Comparison of ENCODE assay signal across 18 cellular contexts in the genomic region with DNA sequence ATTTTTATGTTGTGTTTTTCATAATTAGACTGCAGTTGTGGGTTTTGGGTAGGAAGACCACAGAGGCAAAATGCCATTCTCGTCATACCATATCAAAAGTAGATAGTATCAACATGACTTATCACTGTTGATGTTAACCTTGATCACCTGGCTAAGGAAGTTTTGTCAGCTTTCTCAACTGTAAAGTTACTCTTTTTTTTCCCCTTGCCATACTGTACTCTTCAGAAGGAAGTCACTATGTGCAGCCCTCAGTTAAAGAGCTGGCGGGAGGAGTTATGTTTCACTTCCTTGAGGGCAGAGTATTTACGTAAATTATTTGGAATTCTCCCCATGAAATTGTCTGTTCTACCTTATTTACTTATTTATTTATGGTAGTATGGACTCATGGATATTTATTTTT.
DNase-seq lines count a peak whose midpoint lies in the region; ATAC-seq and TF ChIP-seq lines count a peak whose summit lies in the region.
"Had no signal": no experiment of that assay in that cellular context is flagged by ENCODE, and none has a peak within 500 bp of the region (broad histone marks: within the 10 kb centered on the region; RNA-seq: fewer than 3 reads in every experiment).

No MANE protein-coding gene starts in this region.

- H3K4me1 Mint-ChIP-seq in activated T-helper 1 cell treated with anti-CD3 and anti-CD28 coated beads, Interleukin-12 subunit alpha, Interleukin-12 subunit beta, Interleukin-2, Interleukin-4 antibody, amounts not matched to agents 30 ng/mL and 10 ng/mL and 1 ng/mL, durations not matched to agents 14 hours and 24 hours and 36 hours (ENCODE audit: low read depth): peaks cover 51% of the 10 kb centered on the region
- peaks cover 35 to 52% of the 10 kb centered on the region in 2 donors for H3K4me1 Mint-ChIP-seq in natural killer cell treated with Interleukin-12 subunit alpha and Interleukin-12 subunit beta and Interleukin-15 and Interleukin-18, amount 100 ng/mL, for 72 hours (ENCODE audit: low read depth in 2 of 2)

- H3K27ac Mint-ChIP-seq in activated T-helper 1 cell treated with anti-CD3 and anti-CD28 coated beads, Interleukin-12 subunit alpha, Interleukin-12 subunit beta, Interleukin-2, Interleukin-4 antibody, amounts not matched to agents 30 ng/mL and 10 ng/mL and 1 ng/mL, durations not matched to agents 14 hours and 24 hours and 36 hours: peak overlapping the region; percentile 75
- peak overlapping the region; percentile 43 to 70 for H3K27ac Mint-ChIP-seq in natural killer cell treated with Interleukin-12 subunit alpha and Interleukin-12 subunit beta and Interleukin-15 and Interleukin-18, amount 100 ng/mL, for 72 hours

- no peaks in the 10 kb centered on the region for H3K9me3 Mint-ChIP-seq in activated T-helper 1 cell treated with anti-CD3 and anti-CD28 coated beads, Interleukin-12 subunit alpha, Interleukin-12 subunit beta, Interleukin-2, Interleukin-4 antibody, amounts not matched to agents 30 ng/mL and 10 ng/mL and 1 ng/mL, durations not matched to agents 14 hours and 24 hours and 36 hours
- no peaks in the 10 kb centered on the region for H3K9me3 Mint-ChIP-seq in natural killer cell treated with Interleukin-12 subunit alpha and Interleukin-12 subunit beta and Interleukin-15 and Interleukin-18, amount 100 ng/mL, for 72 hours

- H3K4me3 ChIP-seq in GM12865 (ENCODE audit: low read depth, low read length): no peak overlapping the region
- H3K4me3 ChIP-seq: left lung, sigmoid colon, transverse colon had no signal

- intact Hi-C loops in activated T-helper 1 cell treated with anti-CD3 and anti-CD28 coated beads, Interleukin-12 subunit alpha, Interleukin-12 subunit beta, Interleukin-2, Interleukin-4 antibody, amounts not matched to agents 30 ng/mL and 10 ng/mL and 1 ng/mL, durations not matched to agents 14 hours and 24 hours and 36 hours (cut with micrococcal nuclease): loop anchor here (1.0 kb wide), 1 partner anchor 84 kb away; no protein-coding TSS in a partner anchor
- intact Hi-C loops in posterior vena cava (cut with DNase I): loop anchor here in 1 of 2 donors (5.0 kb wide), 1 partner anchor 1129 kb away; no protein-coding TSS in a partner anchor

- ATAC-seq in natural killer cell treated with Interleukin-12 subunit alpha and Interleukin-12 subunit beta and Interleukin-15 and Interleukin-18, amount 100 ng/mL, for 72 hours: no peak
- ATAC-seq: left lung had no signal

- TF ChIP-seq CTCF in GM12865 (IDR thresholded peaks at IDR 0.05; ENCODE audit: insufficient read depth, low read depth, low read length, missing control alignments): no peak

- peak overlapping the region; percentile 52 for H3K4me3 Mint-ChIP-seq in activated T-helper 1 cell treated with anti-CD3 and anti-CD28 coated beads, Interleukin-12 subunit alpha, Interleukin-12 subunit beta, Interleukin-2, Interleukin-4 antibody, amounts not matched to agents 30 ng/mL and 10 ng/mL and 1 ng/mL, durations not matched to agents 14 hours and 24 hours and 36 hours
- H3K4me3 Mint-ChIP-seq in natural killer cell treated with Interleukin-12 subunit alpha and Interleukin-12 subunit beta and Interleukin-15 and Interleukin-18, amount 100 ng/mL, for 72 hours: peak overlapping the region; percentile 51

- H3K27me3 Mint-ChIP-seq in activated T-helper 1 cell treated with anti-CD3 and anti-CD28 coated beads, Interleukin-12 subunit alpha, Interleukin-12 subunit beta, Interleukin-2, Interleukin-4 antibody, amounts not matched to agents 30 ng/mL and 10 ng/mL and 1 ng/mL, durations not matched to agents 14 hours and 24 hours and 36 hours (ENCODE audit: insufficient read depth): no peaks in the 10 kb centered on the region
- no peaks in the 10 kb centered on the region for H3K27me3 Mint-ChIP-seq in natural killer cell treated with Interleukin-12 subunit alpha and Interleukin-12 subunit beta and Interleukin-15 and Interleukin-18, amount 100 ng/mL, for 72 hours

- DNase-seq in NOMO-1 treated with DMSO at 0.1 percent for 48 hours (lab: John Stamatoyannopoulos, UW; ENCODE audit: unreplicated experiment) (peak; percentile 39), NOMO-1 treated with dmso at 0.1 percent for 144 hours (lab: John Stamatoyannopoulos, UW; ENCODE audit: unreplicated experiment) (no peak), GM12865 (ENCODE audit: low read depth) (peak; percentile 5), SHP77 treated with DMSO at 0.1 percent for 48 hours (lab: John Stamatoyannopoulos, UW) (no peak), AG08395 (ENCODE audit: low spot score) (no peak), posterior vena cava (ENCODE audit: low spot score) (no peak)
- DNase-seq in activated T-helper 1 cell treated with anti-CD3 and anti-CD28 coated beads, Interleukin-12 subunit alpha, Interleukin-12 subunit beta, Interleukin-2, Interleukin-4 antibody, amounts not matched to agents 30 ng/mL and 10 ng/mL and 1 ng/mL, durations not matched to agents 14 hours and 24 hours and 36 hours (ENCODE audit: low spot score): no peak
- no peak for DNase-seq in natural killer cell treated with Interleukin-12 subunit alpha and Interleukin-12 subunit beta and Interleukin-15 and Interleukin-18, amount 100 ng/mL, for 72 hours (ENCODE audit: low spot score)
- DNase-seq: foreskin melanocyte; KBM-7; left lung; NCI-H1105 treated with DMSO at 0.1 percent for 48 hours; NCI-H2171 treated with DMSO at 0.1 percent for 48 hours; NCI-H82; sigmoid colon; stimulated activated CD4-positive, alpha-beta T cell treated with anti-CD3 and anti-CD28 coated beads, Interleukin-4, amount 100 ng/mL, for 24 hours; stimulated activated CD8-positive, alpha-beta memory T cell treated with anti-CD3 and anti-CD28 coated beads, Interleukin-4, amount 100 ng/mL, for 48 hours; transverse colon had no signal

- H3K36me3 Mint-ChIP-seq in activated T-helper 1 cell treated with anti-CD3 and anti-CD28 coated beads, Interleukin-12 subunit alpha, Interleukin-12 subunit beta, Interleukin-2, Interleukin-4 antibody, amounts not matched to agents 30 ng/mL and 10 ng/mL and 1 ng/mL, durations not matched to agents 14 hours and 24 hours and 36 hours (ENCODE audit: low read depth): peaks cover 7% of the 10 kb centered on the region
- no peaks in the 10 kb centered on the region for H3K36me3 Mint-ChIP-seq in natural killer cell treated with Interleukin-12 subunit alpha and Interleukin-12 subunit beta and Interleukin-15 and Interleukin-18, amount 100 ng/mL, for 72 hours

Comparison
In these comparisons a context has a peak if more than half of its experiments do, and no peak if none do; other contexts are left out.
1. DNase-seq: peak in NOMO-1 treated with DMSO at 0.1 percent for 48 hours (single experiment) and GM12865 (single experiment); none in NOMO-1 treated with dmso at 0.1 percent for 144 hours (single experiment), activated T-helper 1 cell treated with anti-CD3 and anti-CD28 coated beads, Interleukin-12 subunit alpha, Interleukin-12 subunit beta, Interleukin-2, Interleukin-4 antibody, amounts not matched to agents 30 ng/mL and 10 ng/mL and 1 ng/mL, durations not matched to agents 14 hours and 24 hours and 36 hours (single experiment), natural killer cell treated with Interleukin-12 subunit alpha and Interleukin-12 subunit beta and Interleukin-15 and Interleukin-18, amount 100 ng/mL, for 72 hours (single experiment), SHP77 treated with DMSO at 0.1 percent for 48 hours (single experiment), AG08395 (single experiment) and posterior vena cava (single experiment).